In genomic region chr18:6363216-6363615, GRCh38 we compare ENCODE assay signal across 12 cellular contexts. TPM values are rescaled to one million over a fixed set of nuclear protein-coding genes. Genes with fewer than 3 reads are reported as not detected.
A peak's percentile ranks its signal among the peaks of the same experiment; 100 is the strongest.
DNase-seq lines count a peak whose midpoint lies in the region; ATAC-seq lines count a peak whose summit lies in the region.
"Had no signal": no experiment of that assay in that cellular context is flagged by ENCODE, and none has a peak within 500 bp of the region (broad histone marks: within the 10 kb centered on the region; RNA-seq: fewer than 3 reads in every experiment).

No MANE protein-coding gene starts in this region.

- DNase-seq in DMS53 (lab: John Stamatoyannopoulos, UW), result peak; percentile 57
- DNase-seq in DMS53 treated with DMSO at 0.1 percent for 48 hours (lab: John Stamatoyannopoulos, UW; ENCODE audit: unreplicated experiment), result no peak
- DNase-seq in sciatic nerve (ENCODE audit: low spot score), result no peak
- DNase-seq in germinal center (ENCODE audit: low spot score), result no peak
- no peak for DNase-seq in NCI-H2081 (lab: John Stamatoyannopoulos, UW)
- DNase-seq in activated CD4-positive, alpha-beta T cell treated with anti-CD3 and anti-CD28 coated beads, Interleukin-2, amount 50 U/mL, for 1 hour, result no peak
- DNase-seq: DND-41, hippocampal formation, NCI-H446, SHP77 had no signal

- intact Hi-C loops in sciatic nerve (cut with DNase I), result no loop called here

- ATAC-seq in GM21528 (IDR thresholded peaks at IDR 0.05; ENCODE audit: low FRiP score, unreplicated experiment) (peak; percentile 69), HG03175 (IDR thresholded peaks at IDR 0.05; ENCODE audit: unreplicated experiment) (peak; percentile 59), sciatic nerve (peak; percentile 38)

RNA-seq across cellular contexts. Expression of gene L3MBTL4, which starts 51.5 kb away (rescaled TPM):
- 8.7 TPM for total RNA-seq in sciatic nerve
